11 cellular contexts compared by ENCODE assay signal in the genomic region with DNA sequence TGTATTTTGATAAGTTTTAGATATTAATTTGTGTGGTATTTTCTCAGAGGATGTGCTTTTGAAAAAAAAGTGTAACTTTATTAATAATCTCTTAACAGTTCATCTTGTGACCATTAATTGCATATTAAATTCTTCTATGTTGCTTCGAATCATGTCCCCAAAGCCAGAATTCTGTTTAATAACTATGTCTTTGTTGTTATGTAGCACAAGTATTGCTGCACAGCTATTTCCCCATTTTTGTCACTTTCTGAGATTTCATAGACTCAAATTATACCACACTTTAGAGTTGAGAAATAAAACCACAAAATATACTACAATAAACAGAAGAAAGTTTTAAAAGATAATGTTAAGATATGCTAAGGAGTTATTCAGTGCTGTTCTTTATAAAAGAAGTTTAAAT. TPM values are rescaled to one million over a fixed set of nuclear protein-coding genes. Genes with fewer than 3 reads are reported as not detected.
DNase-seq lines count a peak whose midpoint lies in the region; ATAC-seq and TF ChIP-seq lines count a peak whose summit lies in the region.
"Had no signal": no experiment of that assay in that cellular context is flagged by ENCODE, and none has a peak within 500 bp of the region (broad histone marks: within the 10 kb centered on the region; RNA-seq: fewer than 3 reads in every experiment).

No MANE protein-coding gene starts in this region.

- POLR2A ChIA-PET in activated B cell treated with CpG ODN at 0.5 μM for 24 hours (lab: Charles Lee), result interaction anchor here (0.6 to 8.1 kb wide), 12 partner anchors 10 to 565 kb away, joined by 3 to 242 read pairs (median 4); no protein-coding TSS in a partner anchor

- no peaks in the 10 kb centered on the region for H3K27me3 Mint-ChIP-seq in IgD-negative memory B cell
- no peaks in the 10 kb centered on the region for H3K27me3 Mint-ChIP-seq in activated B cell treated with CpG ODN at 0.5 μM for 24 hours

- CTCF ChIA-PET in activated B cell treated with CpG ODN at 0.5 μM for 24 hours (lab: Charles Lee), result interaction anchor here (1.1 to 1.4 kb wide), 2 partner anchors 851 to 1385 kb away, joined by 3 to 5 read pairs; no protein-coding TSS in a partner anchor

- H3K4me1 Mint-ChIP-seq in IgD-negative memory B cell (peaks cover 35 to 37% (median 35%) of the 10 kb centered on the region in 3 donors), activated B cell treated with CpG ODN at 0.5 μM for 24 hours (peaks cover 49% of the 10 kb centered on the region)

- no peak for TF ChIP-seq CTCF in activated B cell treated with CpG ODN at 0.5 μM for 24 hours (IDR thresholded peaks at IDR 0.05)
- TF ChIP-seq CTCF in lower lobe of right lung (IDR thresholded peaks at IDR 0.05), result no peak

- H3K36me3 Mint-ChIP-seq in IgD-negative memory B cell (peaks cover 4% of the 10 kb centered on the region), activated B cell treated with CpG ODN at 0.5 μM for 24 hours (ENCODE audit: low read depth) (peaks cover 65% of the 10 kb centered on the region)

- H3K4me3 Mint-ChIP-seq in IgD-negative memory B cell (peak overlapping the region; percentile 69 to 94 (median 84)), activated B cell treated with CpG ODN at 0.5 μM for 24 hours (peak overlapping the region; percentile 99)
- H3K4me3 Mint-ChIP-seq: activated CD8-positive, alpha-beta T cell treated with anti-CD3 and anti-CD28 coated beads for 36 hours had no signal

- DNase-seq in activated B cell treated with CpG ODN at 0.5 μM for 24 hours (no peak), lower lobe of right lung (no peak), hepatic stellate cell (ENCODE audit: low spot score) (no peak)
- DNase-seq in stimulated activated naive CD4-positive, alpha-beta T cell (lab: John Stamatoyannopoulos, UW), result no peak
- DNase-seq: activated CD8-positive, alpha-beta T cell treated with anti-CD3 and anti-CD28 coated beads for 36 hours; activated naive CD4-positive, alpha-beta T cell treated with anti-CD3 and anti-CD28 coated beads, Interleukin-2, amount 50 U/mL, for 16 hours; GOT3; NCI-H2081 treated with DMSO at 0.1 percent for 48 hours had no signal

- H3K9me3 Mint-ChIP-seq in IgD-negative memory B cell (no peaks in the 10 kb centered on the region), activated B cell treated with CpG ODN at 0.5 μM for 24 hours (no peaks in the 10 kb centered on the region)
- H3K9me3 Mint-ChIP-seq: activated CD8-positive, alpha-beta T cell treated with anti-CD3 and anti-CD28 coated beads for 36 hours had no signal

- H3K27ac Mint-ChIP-seq in IgD-negative memory B cell (peak overlapping the region in 2 of 3 donors; percentile 4 to 58), activated B cell treated with CpG ODN at 0.5 μM for 24 hours (peak overlapping the region; percentile 77)
- H3K27ac Mint-ChIP-seq: activated CD8-positive, alpha-beta T cell treated with anti-CD3 and anti-CD28 coated beads for 36 hours had no signal

- H3K27ac ChIP-seq in lower lobe of right lung, result peak overlapping the region; percentile 86
- peak overlapping the region; percentile 85 for H3K27ac ChIP-seq in subcutaneous abdominal adipose tissue (ENCODE audit: low read depth, low read length)

- H3K27me3 ChIP-seq in lower lobe of right lung (ENCODE audit: low read depth) (no peaks in the 10 kb centered on the region), subcutaneous abdominal adipose tissue (ENCODE audit: control insufficient read depth in 5 of 5, insufficient read depth in 4 of 5, low read length in 5 of 5) (no peaks in the 10 kb centered on the region)

- H3K9me3 ChIP-seq in lower lobe of right lung (no peaks in the 10 kb centered on the region), subcutaneous abdominal adipose tissue (ENCODE audit: control insufficient read depth in 5 of 5, low read length in 5 of 5) (no peaks in the 10 kb centered on the region)

- ATAC-seq in activated B cell treated with CpG ODN at 0.5 μM for 24 hours (ENCODE audit: low read depth) (no peak), lower lobe of right lung (no peak), GM21515 (IDR thresholded peaks at IDR 0.05; ENCODE audit: unreplicated experiment) (no peak)
- ATAC-seq: activated CD8-positive, alpha-beta T cell treated with anti-CD3 and anti-CD28 coated beads for 36 hours had no signal

- H3K4me3 ChIP-seq in lower lobe of right lung (peak overlapping the region; percentile 65), subcutaneous abdominal adipose tissue (ENCODE audit: low read depth in 1 of 5, low read length in 5 of 5) (peak overlapping the region; percentile 44 to 93 (median 87))

- intact Hi-C loops in activated B cell treated with CpG ODN at 0.5 μM for 24 hours (cut with micrococcal nuclease), result loop anchor here (5.0 to 10.0 kb wide), 7 partner anchors 432 to 1387 kb away; no protein-coding TSS in a partner anchor
- intact Hi-C loops in lower lobe of right lung (cut with DNase I), result no loop called here

- H3K36me3 ChIP-seq in lower lobe of right lung (no peaks in the 10 kb centered on the region), subcutaneous abdominal adipose tissue (ENCODE audit: control insufficient read depth in 5 of 5, insufficient read depth in 5 of 5, low read length in 5 of 5) (no peaks in the 10 kb centered on the region)

- peak overlapping the region; percentile 32 to 70 (median 46) for H3K9ac ChIP-seq in subcutaneous abdominal adipose tissue (ENCODE audit: low read length in 5 of 5)

- H3K4me1 ChIP-seq in lower lobe of right lung (peaks cover 49% of the 10 kb centered on the region), subcutaneous abdominal adipose tissue (ENCODE audit: control insufficient read depth in 5 of 5, insufficient read depth in 5 of 5, low read length in 5 of 5) (peaks cover 0 to 49% (median 32%) of the 10 kb centered on the region in 5 donors)

RNA-seq across cellular contexts. Expression of a gene that starts 2.8 kb away (rescaled TPM):
- 238 TPM for polyA plus RNA-seq in IgD-negative memory B cell
- 348 and 359 TPM in 2 replicates for total RNA-seq in activated B cell treated with CpG ODN at 0.5 μM for 24 hours
- total RNA-seq in lower lobe of right lung, result 42.0 TPM
